ENCODE assay signal across 14 cellular contexts in the genomic region with DNA sequence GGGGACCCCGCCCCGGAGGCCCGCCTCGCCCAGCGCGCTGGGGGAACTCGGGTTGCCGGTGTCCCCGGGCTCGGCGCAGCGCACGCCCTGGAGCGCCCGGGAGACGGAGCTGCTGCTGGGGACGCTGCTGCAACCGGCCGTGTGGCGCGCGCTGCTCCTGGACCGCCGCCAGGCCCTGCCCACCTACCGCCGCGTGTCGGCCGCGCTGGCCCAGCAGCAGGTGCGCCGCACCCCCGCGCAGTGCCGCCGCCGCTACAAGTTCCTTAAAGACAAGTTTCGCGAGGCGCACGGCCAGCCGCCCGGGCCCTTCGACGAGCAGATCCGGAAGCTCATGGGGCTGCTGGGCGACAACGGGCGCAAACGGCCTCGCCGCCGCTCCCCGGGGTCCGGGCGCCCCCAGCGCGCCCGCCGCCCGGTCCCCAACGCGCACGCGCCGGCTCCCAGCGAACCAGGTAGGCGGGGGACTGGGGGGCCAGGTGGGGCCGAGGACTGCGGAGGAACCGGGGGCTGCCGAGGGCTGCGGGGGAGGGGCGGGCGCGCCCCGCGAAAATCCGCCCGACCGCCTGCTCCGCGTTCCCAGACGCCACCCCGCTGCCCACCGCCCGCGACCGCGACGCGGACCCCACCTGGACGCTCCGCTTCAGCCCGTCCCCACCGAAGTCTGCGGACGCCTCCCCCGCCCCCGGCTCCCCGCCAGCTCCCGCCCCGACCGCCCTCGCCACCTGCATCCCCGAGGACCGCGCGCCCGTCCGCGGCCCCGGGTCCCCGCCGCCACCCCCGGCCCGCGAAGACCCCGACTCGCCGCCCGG. TPM values are rescaled to one million over a fixed set of nuclear protein-coding genes. Genes with fewer than 3 reads are reported as not detected.
DNase-seq lines count a peak whose midpoint lies in the region; ATAC-seq lines count a peak whose summit lies in the region.
"Had no signal": no experiment of that assay in that cellular context is flagged by ENCODE, and none has a peak within 500 bp of the region (broad histone marks: within the 10 kb centered on the region; RNA-seq: fewer than 3 reads in every experiment).

No MANE protein-coding gene starts in this region.

- H3K36me3 Mint-ChIP-seq in CD8-positive, alpha-beta memory T cell = peaks cover 0 to 5% (median 3%) of the 10 kb centered on the region in 3 donors

- H3K4me3 Mint-ChIP-seq in CD8-positive, alpha-beta memory T cell = peak overlapping the region in 1 of 7 donors; percentile 29

- H3K27me3 Mint-ChIP-seq in CD8-positive, alpha-beta memory T cell = peaks cover 42 to 65% of the 10 kb centered on the region in 2 donors

- CTCF ChIA-PET in CD8-positive, alpha-beta memory T cell (lab: Charles Lee) = no interaction called here

- peaks cover 6% of the 10 kb centered on the region for H3K27me3 ChIP-seq in CD8-positive, alpha-beta memory T cell (ENCODE audit: insufficient read depth, low read length, poor library complexity, severe bottlenecking)
- H3K27me3 ChIP-seq: testis had no signal

- no peak for ATAC-seq in GM21447 (IDR thresholded peaks at IDR 0.05; ENCODE audit: unreplicated experiment)

- POLR2A ChIA-PET in CD8-positive, alpha-beta memory T cell (lab: Charles Lee) = no interaction called here

- H3K9me3 ChIP-seq in iPS-18c (ENCODE audit: control insufficient read depth, insufficient read depth, low read length) = peaks cover 4% of the 10 kb centered on the region
- H3K9me3 ChIP-seq in CD8-positive, alpha-beta memory T cell (ENCODE audit: low read length) = no peaks in the 10 kb centered on the region
- H3K9me3 ChIP-seq: testis had no signal

- H3K27ac ChIP-seq in CD8-positive, alpha-beta memory T cell (ENCODE audit: low read depth, low read length) = no peak overlapping the region
- H3K27ac ChIP-seq: SK-N-MC, testis had no signal

- DNase-seq in stimulated activated CD4-positive, alpha-beta T cell treated with anti-CD3 and anti-CD28 coated beads, Interleukin-15, amount 100 ng/mL, for 24 hours = peak; percentile 43
- no peak for DNase-seq in stimulated activated CD4-positive, alpha-beta T cell treated with anti-CD3 and anti-CD28 coated beads, Interleukin-4, amount 100 ng/mL, for 4 hours
- DNase-seq in SW480 (ENCODE audit: low spot score) (peak; percentile 26), middle frontal gyrus (ENCODE audit: extremely low spot score, low spot score) (no peak), HK-2 (ENCODE audit: unreplicated experiment) (no peak)
- DNase-seq in CD8-positive, alpha-beta memory T cell = no peak
- DNase-seq: DMS53, NCI-H187, testis had no signal

- peaks cover 13 to 29% (median 16%) of the 10 kb centered on the region in 3 donors for H3K4me1 Mint-ChIP-seq in CD8-positive, alpha-beta memory T cell

- H3K4me3 ChIP-seq in iPS-18c (ENCODE audit: insufficient read depth, low read depth, low read length) = peak overlapping the region; percentile 51
- H3K4me3 ChIP-seq in CD8-positive, alpha-beta memory T cell (ENCODE audit: low read length) = no peak overlapping the region
- H3K4me3 ChIP-seq: SK-N-MC had no signal

- no peaks in the 10 kb centered on the region for H3K9me3 Mint-ChIP-seq in CD8-positive, alpha-beta memory T cell

- no peak overlapping the region for H3K27ac Mint-ChIP-seq in CD8-positive, alpha-beta memory T cell

- no peaks in the 10 kb centered on the region for H3K4me1 ChIP-seq in CD8-positive, alpha-beta memory T cell (ENCODE audit: insufficient read depth, low read length)
- H3K4me1 ChIP-seq: testis had no signal

- no peaks in the 10 kb centered on the region for H3K36me3 ChIP-seq in CD8-positive, alpha-beta memory T cell (ENCODE audit: insufficient read depth, low read length)

RNA-seq across cellular contexts. Expression of gene UTF1, which starts 0.6 kb away (rescaled TPM):
- not detected for total RNA-seq in CD8-positive, alpha-beta memory T cell
- not detected for polyA plus RNA-seq in CD8-positive, alpha-beta memory T cell
- total RNA-seq: H4, mucosa of gallbladder had no signal

RNA-seq across cellular contexts. Expression of gene VENTX, which starts 7.1 kb away (rescaled TPM):
- not detected for total RNA-seq in CD8-positive, alpha-beta memory T cell
- not detected for polyA plus RNA-seq in CD8-positive, alpha-beta memory T cell
- total RNA-seq: H4 had no signal

RNA-seq across cellular contexts. Expression of gene ADAM8, which starts 46.1 kb away (rescaled TPM):
- 10 to 100 TPM; 67.0 to 70.0 TPM for total RNA-seq in CD8-positive, alpha-beta memory T cell
- polyA plus RNA-seq in CD8-positive, alpha-beta memory T cell = 74.9 TPM

Comparison
In these comparisons a context has a peak if more than half of its experiments do, and no peak if none do; other contexts are left out.
1. DNase-seq: peak in stimulated activated CD4-positive, alpha-beta T cell treated with anti-CD3 and anti-CD28 coated beads, Interleukin-15, amount 100 ng/mL, for 24 hours (single experiment) and SW480 (single experiment); none in stimulated activated CD4-positive, alpha-beta T cell treated with anti-CD3 and anti-CD28 coated beads, Interleukin-4, amount 100 ng/mL, for 4 hours (0 of 2), CD8-positive, alpha-beta memory T cell (0 of 5), middle frontal gyrus (single experiment) and HK-2 (single experiment).